ENCODE assay signal across 8 cellular contexts in genomic region chr4:602559-602942, GRCh38. TPM values are rescaled to one million over a fixed set of nuclear protein-coding genes. Genes with fewer than 3 reads are reported as not detected.
DNase-seq lines count a peak whose midpoint lies in the region; ATAC-seq and TF ChIP-seq lines count a peak whose summit lies in the region.

No MANE protein-coding gene starts in this region.

- WGBS in aorta, 2 donors: 19 to 20% methylated on average over 8 of the region's 8 CpGs

- DNase-seq in Ammon's horn (ENCODE audit: low spot score) (peak; percentile 69), HT-29 (ENCODE audit: low spot score) (peak; percentile 82), colonic mucosa (peak; percentile 83), aorta (no peak), DMS79 (lab: John Stamatoyannopoulos, UW) (no peak)
- peak; percentile 41 for DNase-seq in T-helper 2 cell treated with Interferon-gamma antibody and Interleukin-4, amounts not matched to agents 5 μg/mL and 100 μg/mL, for 36 hours (ENCODE audit: low spot score)
- no peak for DNase-seq in natural killer cell treated with Interleukin-12 subunit alpha and Interleukin-12 subunit beta and Interleukin-15 and Interleukin-18, amount 100 ng/mL, for 72 hours (ENCODE audit: low spot score)

- H3K9me3 ChIP-seq in colonic mucosa (no peaks in the 10 kb centered on the region), aorta (ENCODE audit: control insufficient read depth, low read length) (no peaks in the 10 kb centered on the region)

- H3K4me3 Mint-ChIP-seq in T-helper 2 cell treated with Interferon-gamma antibody and Interleukin-4, amounts not matched to agents 5 μg/mL and 100 μg/mL, for 36 hours: no peak overlapping the region
- no peak overlapping the region for H3K4me3 Mint-ChIP-seq in natural killer cell treated with Interleukin-12 subunit alpha and Interleukin-12 subunit beta and Interleukin-15 and Interleukin-18, amount 100 ng/mL, for 72 hours

- H3K27me3 ChIP-seq in colonic mucosa: no peaks in the 10 kb centered on the region
- no peaks in the 10 kb centered on the region for H3K27me3 ChIP-seq in aorta (ENCODE audit: control insufficient read depth in 1 of 2, insufficient read depth in 2 of 2, low read length in 1 of 2)

- no peaks in the 10 kb centered on the region for H3K27me3 Mint-ChIP-seq in T-helper 2 cell treated with Interferon-gamma antibody and Interleukin-4, amounts not matched to agents 5 μg/mL and 100 μg/mL, for 36 hours (ENCODE audit: low read depth)
- H3K27me3 Mint-ChIP-seq in natural killer cell treated with Interleukin-12 subunit alpha and Interleukin-12 subunit beta and Interleukin-15 and Interleukin-18, amount 100 ng/mL, for 72 hours: peaks cover 17 to 20% of the 10 kb centered on the region in 2 donors

- no peak overlapping the region for H3K9ac ChIP-seq in colonic mucosa (ENCODE audit: low read depth in 2 of 2, low read length in 2 of 2)

- intact Hi-C loops in colonic mucosa (cut with DNase I): no loop called here
- intact Hi-C loops in aorta (cut with DNase I): no loop called here

- ATAC-seq in natural killer cell treated with Interleukin-12 subunit alpha and Interleukin-12 subunit beta and Interleukin-15 and Interleukin-18, amount 100 ng/mL, for 72 hours: peak; percentile 57 to 76
- ATAC-seq in aorta (ENCODE audit: low FRiP score) (peak; percentile 22), HG03571 (IDR thresholded peaks at IDR 0.05; ENCODE audit: unreplicated experiment) (no peak)

- H3K4me3 ChIP-seq in colonic mucosa (no peak overlapping the region), aorta (ENCODE audit: low read length in 2 of 2) (no peak overlapping the region)

- no peak overlapping the region for H3K27ac ChIP-seq in colonic mucosa
- H3K27ac ChIP-seq in aorta (ENCODE audit: low read depth in 1 of 2, low read length in 2 of 2): no peak overlapping the region

- H3K9me3 Mint-ChIP-seq in T-helper 2 cell treated with Interferon-gamma antibody and Interleukin-4, amounts not matched to agents 5 μg/mL and 100 μg/mL, for 36 hours: peaks cover 4% of the 10 kb centered on the region
- H3K9me3 Mint-ChIP-seq in natural killer cell treated with Interleukin-12 subunit alpha and Interleukin-12 subunit beta and Interleukin-15 and Interleukin-18, amount 100 ng/mL, for 72 hours: no peaks in the 10 kb centered on the region

- no peak overlapping the region for H3K27ac Mint-ChIP-seq in T-helper 2 cell treated with Interferon-gamma antibody and Interleukin-4, amounts not matched to agents 5 μg/mL and 100 μg/mL, for 36 hours
- no peak overlapping the region for H3K27ac Mint-ChIP-seq in natural killer cell treated with Interleukin-12 subunit alpha and Interleukin-12 subunit beta and Interleukin-15 and Interleukin-18, amount 100 ng/mL, for 72 hours

- no peaks in the 10 kb centered on the region for H3K36me3 Mint-ChIP-seq in T-helper 2 cell treated with Interferon-gamma antibody and Interleukin-4, amounts not matched to agents 5 μg/mL and 100 μg/mL, for 36 hours (ENCODE audit: low read depth)
- no peaks in the 10 kb centered on the region for H3K36me3 Mint-ChIP-seq in natural killer cell treated with Interleukin-12 subunit alpha and Interleukin-12 subunit beta and Interleukin-15 and Interleukin-18, amount 100 ng/mL, for 72 hours

- peaks cover 6% of the 10 kb centered on the region for H3K4me1 Mint-ChIP-seq in T-helper 2 cell treated with Interferon-gamma antibody and Interleukin-4, amounts not matched to agents 5 μg/mL and 100 μg/mL, for 36 hours (ENCODE audit: low read depth)
- H3K4me1 Mint-ChIP-seq in natural killer cell treated with Interleukin-12 subunit alpha and Interleukin-12 subunit beta and Interleukin-15 and Interleukin-18, amount 100 ng/mL, for 72 hours (ENCODE audit: low read depth in 2 of 2): peaks cover 11 to 14% of the 10 kb centered on the region in 2 donors

- no peaks in the 10 kb centered on the region for H3K4me1 ChIP-seq in colonic mucosa
- H3K4me1 ChIP-seq in aorta (ENCODE audit: control insufficient read depth in 1 of 2, insufficient read depth in 2 of 2, low read length in 2 of 2): no peaks in the 10 kb centered on the region

- no peaks in the 10 kb centered on the region for H3K36me3 ChIP-seq in colonic mucosa
- no peaks in the 10 kb centered on the region for H3K36me3 ChIP-seq in aorta (ENCODE audit: control insufficient read depth in 1 of 2, insufficient read depth in 2 of 2, low read length in 1 of 2)

- peak; percentile 69 for TF ChIP-seq CTCF in colonic mucosa (IDR thresholded peaks at IDR 0.05)

RNA-seq across cellular contexts. Expression of gene PDE6B, which starts 22.8 kb away (rescaled TPM):
- not detected in 2 replicates for total RNA-seq in HT-29 (2014; rRNA removed; shearing (Covaris generic))
- 1 to 10 TPM; 1.2 to 2.3 TPM for total RNA-seq in colonic mucosa
- total RNA-seq in natural killer cell treated with Interleukin-12 subunit alpha and Interleukin-12 subunit beta and Interleukin-15 and Interleukin-18, amount 100 ng/mL, for 72 hours: 10 to 100 TPM; 14.1 to 14.8 TPM
- total RNA-seq in aorta: 1 to 10 TPM; 1.9 to 2.4 TPM
- 1 to 10 TPM; 1.1 to 4.0 TPM for polyA plus RNA-seq in aorta

RNA-seq across cellular contexts. Expression of gene TMEM271, which starts 26.5 kb away (rescaled TPM):
- total RNA-seq in HT-29 (2014; rRNA removed; shearing (Covaris generic)): not detected in 2 replicates
- total RNA-seq in colonic mucosa (not detected), aorta (not detected)
- not detected for total RNA-seq in natural killer cell treated with Interleukin-12 subunit alpha and Interleukin-12 subunit beta and Interleukin-15 and Interleukin-18, amount 100 ng/mL, for 72 hours
- not detected for polyA plus RNA-seq in aorta

Comparison
In these comparisons a context has a peak if more than half of its experiments do, and no peak if none do; other contexts are left out.
1. DNase-seq: peak in Ammon's horn (single experiment), HT-29 (single experiment), T-helper 2 cell treated with Interferon-gamma antibody and Interleukin-4, amounts not matched to agents 5 μg/mL and 100 μg/mL, for 36 hours (single experiment) and colonic mucosa (single experiment); none in natural killer cell treated with Interleukin-12 subunit alpha and Interleukin-12 subunit beta and Interleukin-15 and Interleukin-18, amount 100 ng/mL, for 72 hours (single experiment), aorta (0 of 2) and DMS79 (single experiment).
2. RNA of gene PDE6B, which starts 22.8 kb away (total RNA-seq): 14.1 to 14.8 TPM in natural killer cell treated with Interleukin-12 subunit alpha and Interleukin-12 subunit beta and Interleukin-15 and Interleukin-18, amount 100 ng/mL, for 72 hours; 1.9 to 2.4 TPM in aorta, 1.2 to 2.3 TPM in colonic mucosa and not detected in HT-29; every median in the first group is over 4 times any median in the second.